ENCODE assay signal across 20 cellular contexts in genomic region chr10:49666685-49667084, GRCh38. TPM values are rescaled to one million over a fixed set of nuclear protein-coding genes. Genes with fewer than 3 reads are reported as not detected.
A peak's percentile ranks its signal among the peaks of the same experiment; 100 is the strongest.
DNase-seq lines count a peak whose midpoint lies in the region; ATAC-seq and TF ChIP-seq lines count a peak whose summit lies in the region.
"Had no signal": no experiment of that assay in that cellular context is flagged by ENCODE, and none has a peak within 500 bp of the region (broad histone marks: within the 10 kb centered on the region; RNA-seq: fewer than 3 reads in every experiment).

No MANE protein-coding gene starts in this region.

- ATAC-seq in left lobe of liver: no peak
- no peak for ATAC-seq in WTC11
- ATAC-seq: A549 had no signal

- POLR2A ChIA-PET in WTC11 (lab: Charles Lee): no interaction called here

- no peak overlapping the region for H3K4me3 Mint-ChIP-seq in type B pancreatic cell
- H3K4me3 Mint-ChIP-seq in WTC11: no peak overlapping the region
- H3K4me3 Mint-ChIP-seq: CD14-positive monocyte; CD4-positive, alpha-beta T cell; CD8-positive, alpha-beta memory T cell had no signal

- H3K36me3 Mint-ChIP-seq in type B pancreatic cell (no peaks in the 10 kb centered on the region), WTC11 (no peaks in the 10 kb centered on the region)
- H3K36me3 Mint-ChIP-seq: CD14-positive monocyte; CD8-positive, alpha-beta memory T cell had no signal

- DNase-seq in D341Med (ENCODE audit: low spot score) (peak; percentile 3), coronary artery (ENCODE audit: low spot score) (peak; percentile 35), left lobe of liver (ENCODE audit: low spot score) (peak; percentile 27), type B pancreatic cell (ENCODE audit: extremely low spot score, unreplicated experiment) (peak; percentile 31), WTC11 (ENCODE audit: low spot score) (no peak), RKO (ENCODE audit: low spot score) (no peak)
- DNase-seq in activated naive CD4-positive, alpha-beta T cell treated with Interleukin-2 at 50 U/mL for 16 hours: no peak
- DNase-seq: 8988T; ACHN; AML-193; BE2C; CD4-positive, alpha-beta T cell; CD8-positive, alpha-beta memory T cell; DMS153; DND-41; GOT3; HCEC 1CT had no signal

- peaks cover 63% of the 10 kb centered on the region for H3K27me3 Mint-ChIP-seq in type B pancreatic cell
- H3K27me3 Mint-ChIP-seq in WTC11 (ENCODE audit: low read depth): peaks cover 56% of the 10 kb centered on the region

- no peak overlapping the region for H3K27ac ChIP-seq in coronary artery
- H3K27ac ChIP-seq: A549; BLaER1 treated with 17β-estradiol and CSF1 and Interleukin-3, amounts not matched to agents 10 nM and 100 nM had no signal

- H3K4me3 ChIP-seq in coronary artery: no peak overlapping the region
- H3K4me3 ChIP-seq: A549; BLaER1 treated with 17β-estradiol and CSF1 and Interleukin-3, amounts not matched to agents 10 nM and 100 nM had no signal

- H3K9me3 Mint-ChIP-seq in type B pancreatic cell: no peaks in the 10 kb centered on the region
- H3K9me3 Mint-ChIP-seq in WTC11: no peaks in the 10 kb centered on the region
- H3K9me3 Mint-ChIP-seq: CD4-positive, alpha-beta T cell had no signal

- TF ChIP-seq CTCF in coronary artery (IDR thresholded peaks at IDR 0.05): no peak
- TF ChIP-seq CTCF in type B pancreatic cell (conservative IDR thresholded peaks at IDR 0.05): no peak
- no peak for TF ChIP-seq CTCF in WTC11 (IDR thresholded peaks at IDR 0.05)

- H3K27ac Mint-ChIP-seq in type B pancreatic cell: no peak overlapping the region
- H3K27ac Mint-ChIP-seq in WTC11: no peak overlapping the region
- H3K27ac Mint-ChIP-seq: CD14-positive monocyte; CD4-positive, alpha-beta T cell; CD8-positive, alpha-beta memory T cell had no signal

- CTCF ChIA-PET in WTC11 (lab: Charles Lee): no interaction called here

- H3K4me1 Mint-ChIP-seq in type B pancreatic cell (ENCODE audit: unreplicated experiment) (peaks cover 7% of the 10 kb centered on the region), WTC11 (peaks cover 8% of the 10 kb centered on the region)
- H3K4me1 Mint-ChIP-seq: CD14-positive monocyte; CD8-positive, alpha-beta memory T cell had no signal

TF ChIP-seq in WTC11, 78 proteins besides CTCF, POLR2A, EP300 and RAD21:
- TF ChIP-seq, protein P1, sequence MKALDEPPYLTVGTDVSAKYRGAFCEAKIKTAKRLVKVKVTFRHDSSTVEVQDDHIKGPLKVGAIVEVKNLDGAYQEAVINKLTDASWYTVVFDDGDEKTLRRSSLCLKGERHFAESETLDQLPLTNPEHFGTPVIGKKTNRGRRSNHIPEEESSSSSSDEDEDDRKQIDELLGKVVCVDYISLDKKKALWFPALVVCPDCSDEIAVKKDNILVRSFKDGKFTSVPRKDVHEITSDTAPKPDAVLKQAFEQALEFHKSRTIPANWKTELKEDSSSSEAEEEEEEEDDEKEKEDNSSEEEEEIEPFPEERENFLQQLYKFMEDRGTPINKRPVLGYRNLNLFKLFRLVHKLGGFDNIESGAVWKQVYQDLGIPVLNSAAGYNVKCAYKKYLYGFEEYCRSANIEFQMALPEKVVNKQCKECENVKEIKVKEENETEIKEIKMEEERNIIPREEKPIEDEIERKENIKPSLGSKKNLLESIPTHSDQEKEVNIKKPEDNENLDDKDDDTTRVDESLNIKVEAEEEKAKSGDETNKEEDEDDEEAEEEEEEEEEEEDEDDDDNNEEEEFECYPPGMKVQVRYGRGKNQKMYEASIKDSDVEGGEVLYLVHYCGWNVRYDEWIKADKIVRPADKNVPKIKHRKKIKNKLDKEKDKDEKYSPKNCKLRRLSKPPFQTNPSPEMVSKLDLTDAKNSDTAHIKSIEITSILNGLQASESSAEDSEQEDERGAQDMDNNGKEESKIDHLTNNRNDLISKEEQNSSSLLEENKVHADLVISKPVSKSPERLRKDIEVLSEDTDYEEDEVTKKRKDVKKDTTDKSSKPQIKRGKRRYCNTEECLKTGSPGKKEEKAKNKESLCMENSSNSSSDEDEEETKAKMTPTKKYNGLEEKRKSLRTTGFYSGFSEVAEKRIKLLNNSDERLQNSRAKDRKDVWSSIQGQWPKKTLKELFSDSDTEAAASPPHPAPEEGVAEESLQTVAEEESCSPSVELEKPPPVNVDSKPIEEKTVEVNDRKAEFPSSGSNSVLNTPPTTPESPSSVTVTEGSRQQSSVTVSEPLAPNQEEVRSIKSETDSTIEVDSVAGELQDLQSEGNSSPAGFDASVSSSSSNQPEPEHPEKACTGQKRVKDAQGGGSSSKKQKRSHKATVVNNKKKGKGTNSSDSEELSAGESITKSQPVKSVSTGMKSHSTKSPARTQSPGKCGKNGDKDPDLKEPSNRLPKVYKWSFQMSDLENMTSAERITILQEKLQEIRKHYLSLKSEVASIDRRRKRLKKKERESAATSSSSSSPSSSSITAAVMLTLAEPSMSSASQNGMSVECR (CRISPR knock-in tag; IDR thresholded peaks at IDR 0.05; ENCODE audit: borderline replicate concordance): no peak
- TF ChIP-seq, protein P2, sequence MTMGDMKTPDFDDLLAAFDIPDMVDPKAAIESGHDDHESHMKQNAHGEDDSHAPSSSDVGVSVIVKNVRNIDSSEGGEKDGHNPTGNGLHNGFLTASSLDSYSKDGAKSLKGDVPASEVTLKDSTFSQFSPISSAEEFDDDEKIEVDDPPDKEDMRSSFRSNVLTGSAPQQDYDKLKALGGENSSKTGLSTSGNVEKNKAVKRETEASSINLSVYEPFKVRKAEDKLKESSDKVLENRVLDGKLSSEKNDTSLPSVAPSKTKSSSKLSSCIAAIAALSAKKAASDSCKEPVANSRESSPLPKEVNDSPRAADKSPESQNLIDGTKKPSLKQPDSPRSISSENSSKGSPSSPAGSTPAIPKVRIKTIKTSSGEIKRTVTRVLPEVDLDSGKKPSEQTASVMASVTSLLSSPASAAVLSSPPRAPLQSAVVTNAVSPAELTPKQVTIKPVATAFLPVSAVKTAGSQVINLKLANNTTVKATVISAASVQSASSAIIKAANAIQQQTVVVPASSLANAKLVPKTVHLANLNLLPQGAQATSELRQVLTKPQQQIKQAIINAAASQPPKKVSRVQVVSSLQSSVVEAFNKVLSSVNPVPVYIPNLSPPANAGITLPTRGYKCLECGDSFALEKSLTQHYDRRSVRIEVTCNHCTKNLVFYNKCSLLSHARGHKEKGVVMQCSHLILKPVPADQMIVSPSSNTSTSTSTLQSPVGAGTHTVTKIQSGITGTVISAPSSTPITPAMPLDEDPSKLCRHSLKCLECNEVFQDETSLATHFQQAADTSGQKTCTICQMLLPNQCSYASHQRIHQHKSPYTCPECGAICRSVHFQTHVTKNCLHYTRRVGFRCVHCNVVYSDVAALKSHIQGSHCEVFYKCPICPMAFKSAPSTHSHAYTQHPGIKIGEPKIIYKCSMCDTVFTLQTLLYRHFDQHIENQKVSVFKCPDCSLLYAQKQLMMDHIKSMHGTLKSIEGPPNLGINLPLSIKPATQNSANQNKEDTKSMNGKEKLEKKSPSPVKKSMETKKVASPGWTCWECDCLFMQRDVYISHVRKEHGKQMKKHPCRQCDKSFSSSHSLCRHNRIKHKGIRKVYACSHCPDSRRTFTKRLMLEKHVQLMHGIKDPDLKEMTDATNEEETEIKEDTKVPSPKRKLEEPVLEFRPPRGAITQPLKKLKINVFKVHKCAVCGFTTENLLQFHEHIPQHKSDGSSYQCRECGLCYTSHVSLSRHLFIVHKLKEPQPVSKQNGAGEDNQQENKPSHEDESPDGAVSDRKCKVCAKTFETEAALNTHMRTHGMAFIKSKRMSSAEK (CRISPR knock-in tag; IDR thresholded peaks at IDR 0.05; ENCODE audit: borderline replicate concordance): no peak
- TF ChIP-seq SOX15 (CRISPR knock-in tag; IDR thresholded peaks at IDR 0.05) (no peak), FOXP4 (CRISPR knock-in tag; IDR thresholded peaks at IDR 0.05) (no peak), ZNF512 (CRISPR knock-in tag; IDR thresholded peaks at IDR 0.05; ENCODE audit: borderline replicate concordance) (no peak), NR2C2 (CRISPR knock-in tag; IDR thresholded peaks at IDR 0.05) (no peak), JUN (CRISPR knock-in tag; IDR thresholded peaks at IDR 0.05) (no peak), HMGA2 (CRISPR knock-in tag; IDR thresholded peaks at IDR 0.05) (no peak)

RNA-seq across cellular contexts. Expression of gene C10orf53, which starts 12.8 kb away (rescaled TPM):
- total RNA-seq in left lobe of liver (not detected), type B pancreatic cell (ENCODE audit: low replicate concordance) (not detected in 2 replicates), WTC11 (2021) (not detected in 3 replicates)
- total RNA-seq: CD4-positive, alpha-beta T cell; CD8-positive, alpha-beta memory T cell had no signal

RNA-seq across cellular contexts. Expression of gene CHAT, which starts 52.8 kb away (rescaled TPM):
- total RNA-seq in left lobe of liver: not detected
- total RNA-seq in type B pancreatic cell (ENCODE audit: low replicate concordance): 0.34 and 0.62 TPM in 2 replicates
- total RNA-seq in WTC11 (2021): not detected in 3 replicates
- total RNA-seq: CD4-positive, alpha-beta T cell; CD8-positive, alpha-beta memory T cell had no signal

RNA-seq across cellular contexts. Expression of gene SLC18A3, which starts 56.6 kb away (rescaled TPM):
- not detected for total RNA-seq in left lobe of liver
- 1.6 and 6.2 TPM in 2 replicates for total RNA-seq in type B pancreatic cell (ENCODE audit: low replicate concordance)
- 0.07 to 0.13 TPM (median 0.09 TPM) in 3 replicates for total RNA-seq in WTC11 (2021)
- total RNA-seq: CD4-positive, alpha-beta T cell; CD8-positive, alpha-beta memory T cell had no signal

Comparison
In these comparisons a context has a peak if more than half of its experiments do, and no peak if none do; other contexts are left out.
1. DNase-seq: peak in D341Med (single experiment), coronary artery (single experiment), left lobe of liver (single experiment) and type B pancreatic cell (single experiment); none in WTC11 (single experiment), activated naive CD4-positive, alpha-beta T cell treated with Interleukin-2 at 50 U/mL for 16 hours (single experiment) and RKO (single experiment).